ENCODE assay signal across 1 cellular context in the genomic region with DNA sequence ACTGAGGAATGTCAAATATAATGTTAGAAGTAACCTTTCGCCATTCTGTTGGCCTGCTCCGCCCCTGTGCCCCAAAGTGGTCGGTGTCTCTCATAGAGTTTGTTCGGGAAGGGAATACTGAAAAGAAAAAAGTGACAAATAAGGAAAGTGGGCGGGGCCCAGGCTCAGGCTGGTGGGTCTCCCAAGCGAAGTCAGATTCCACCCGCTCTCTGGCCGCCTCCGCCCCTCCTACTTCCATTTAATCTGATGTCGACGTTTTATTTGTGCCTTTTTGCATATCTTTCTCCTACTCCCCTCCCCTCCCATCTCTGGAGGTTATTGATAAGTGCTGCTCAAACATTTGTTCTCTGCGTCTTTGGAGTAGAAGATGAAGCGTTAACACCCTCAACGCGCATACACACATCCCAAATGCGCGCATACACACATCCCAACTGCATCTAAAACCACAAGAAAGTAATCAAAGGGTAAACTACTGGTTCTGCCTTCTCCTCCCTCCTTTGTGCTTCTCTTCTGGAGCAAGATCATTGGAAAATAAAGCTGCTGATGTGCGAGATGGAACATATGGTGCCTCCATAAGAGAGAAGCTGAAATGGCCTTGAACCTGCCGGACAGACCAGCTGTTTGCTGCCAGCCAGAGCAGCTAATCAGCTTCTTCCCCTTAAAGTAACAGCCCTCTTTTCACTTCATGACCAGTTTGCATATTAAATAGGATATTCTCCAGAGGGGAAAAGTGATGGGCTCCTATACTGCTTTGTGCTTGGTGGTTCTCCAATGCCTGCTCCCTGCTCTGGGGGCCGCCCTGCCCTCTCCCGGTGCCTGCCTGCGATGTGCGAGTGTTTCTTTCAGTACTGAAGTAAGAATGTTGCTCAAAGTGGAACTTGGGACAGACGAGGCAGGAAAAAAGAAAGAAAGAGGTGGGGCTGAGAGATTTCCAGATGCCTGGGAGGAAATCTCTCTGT.
TF ChIP-seq lines count a peak whose summit lies in the region.

No MANE protein-coding gene starts in this region.

TF ChIP-seq in GM12878, 131 proteins besides CTCF, POLR2A, EP300 and RAD21 (continued from another document):
- TF ChIP-seq SUPT20H (IDR thresholded peaks at IDR 0.05; ENCODE audit: borderline replicate concordance, control insufficient read depth, low read depth, low read length) (no peak), TCF3 (IDR thresholded peaks at IDR 0.05; ENCODE audit: borderline replicate concordance, insufficient read depth, low read depth, low read length) (no peak), JUNB (IDR thresholded peaks at IDR 0.05) (no peak), PAX8 (IDR thresholded peaks at IDR 0.05) (no peak), MXI1 (IDR thresholded peaks at IDR 0.05; ENCODE audit: low read depth, low read length) (no peak), NR2C1 (IDR thresholded peaks at IDR 0.05) (no peak), NRF1 (conservative IDR thresholded peaks at IDR 0.05; ENCODE audit: low read depth, low read length) (no peak)
